ENCODE assay signal across 1 cellular context in genomic region chr12:89261982-89262381, GRCh38.
A peak's percentile ranks its signal among the peaks of the same experiment; 100 is the strongest.
TF ChIP-seq lines count a peak whose summit lies in the region.

No MANE protein-coding gene starts in this region.

TF ChIP-seq in HepG2, 621 proteins besides CTCF, POLR2A, EP300 and RAD21 (continued from another document):
- TF ChIP-seq, protein P1, sequence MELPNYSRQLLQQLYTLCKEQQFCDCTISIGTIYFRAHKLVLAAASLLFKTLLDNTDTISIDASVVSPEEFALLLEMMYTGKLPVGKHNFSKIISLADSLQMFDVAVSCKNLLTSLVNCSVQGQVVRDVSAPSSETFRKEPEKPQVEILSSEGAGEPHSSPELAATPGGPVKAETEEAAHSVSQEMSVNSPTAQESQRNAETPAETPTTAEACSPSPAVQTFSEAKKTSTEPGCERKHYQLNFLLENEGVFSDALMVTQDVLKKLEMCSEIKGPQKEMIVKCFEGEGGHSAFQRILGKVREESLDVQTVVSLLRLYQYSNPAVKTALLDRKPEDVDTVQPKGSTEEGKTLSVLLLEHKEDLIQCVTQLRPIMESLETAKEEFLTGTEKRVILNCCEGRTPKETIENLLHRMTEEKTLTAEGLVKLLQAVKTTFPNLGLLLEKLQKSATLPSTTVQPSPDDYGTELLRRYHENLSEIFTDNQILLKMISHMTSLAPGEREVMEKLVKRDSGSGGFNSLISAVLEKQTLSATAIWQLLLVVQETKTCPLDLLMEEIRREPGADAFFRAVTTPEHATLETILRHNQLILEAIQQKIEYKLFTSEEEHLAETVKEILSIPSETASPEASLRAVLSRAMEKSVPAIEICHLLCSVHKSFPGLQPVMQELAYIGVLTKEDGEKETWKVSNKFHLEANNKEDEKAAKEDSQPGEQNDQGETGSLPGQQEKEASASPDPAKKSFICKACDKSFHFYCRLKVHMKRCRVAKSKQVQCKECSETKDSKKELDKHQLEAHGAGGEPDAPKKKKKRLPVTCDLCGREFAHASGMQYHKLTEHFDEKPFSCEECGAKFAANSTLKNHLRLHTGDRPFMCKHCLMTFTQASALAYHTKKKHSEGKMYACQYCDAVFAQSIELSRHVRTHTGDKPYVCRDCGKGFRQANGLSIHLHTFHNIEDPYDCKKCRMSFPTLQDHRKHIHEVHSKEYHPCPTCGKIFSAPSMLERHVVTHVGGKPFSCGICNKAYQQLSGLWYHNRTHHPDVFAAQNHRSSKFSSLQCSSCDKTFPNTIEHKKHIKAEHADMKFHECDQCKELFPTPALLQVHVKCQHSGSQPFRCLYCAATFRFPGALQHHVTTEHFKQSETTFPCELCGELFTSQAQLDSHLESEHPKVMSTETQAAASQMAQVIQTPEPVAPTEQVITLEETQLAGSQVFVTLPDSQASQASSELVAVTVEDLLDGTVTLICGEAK (IDR thresholded peaks at IDR 0.05), result peak; percentile 17; the same call in 1 of the 2 replicates
- TF ChIP-seq, protein P1 (CRISPR knock-in tag; IDR thresholded peaks at IDR 0.05), result peak; percentile 66; the same call in 1 of the 2 replicates
TF ChIP-seq in HepG2: peak in this region for 1.
